Comparison of ENCODE assay signal across 10 cellular contexts in the genomic region with DNA sequence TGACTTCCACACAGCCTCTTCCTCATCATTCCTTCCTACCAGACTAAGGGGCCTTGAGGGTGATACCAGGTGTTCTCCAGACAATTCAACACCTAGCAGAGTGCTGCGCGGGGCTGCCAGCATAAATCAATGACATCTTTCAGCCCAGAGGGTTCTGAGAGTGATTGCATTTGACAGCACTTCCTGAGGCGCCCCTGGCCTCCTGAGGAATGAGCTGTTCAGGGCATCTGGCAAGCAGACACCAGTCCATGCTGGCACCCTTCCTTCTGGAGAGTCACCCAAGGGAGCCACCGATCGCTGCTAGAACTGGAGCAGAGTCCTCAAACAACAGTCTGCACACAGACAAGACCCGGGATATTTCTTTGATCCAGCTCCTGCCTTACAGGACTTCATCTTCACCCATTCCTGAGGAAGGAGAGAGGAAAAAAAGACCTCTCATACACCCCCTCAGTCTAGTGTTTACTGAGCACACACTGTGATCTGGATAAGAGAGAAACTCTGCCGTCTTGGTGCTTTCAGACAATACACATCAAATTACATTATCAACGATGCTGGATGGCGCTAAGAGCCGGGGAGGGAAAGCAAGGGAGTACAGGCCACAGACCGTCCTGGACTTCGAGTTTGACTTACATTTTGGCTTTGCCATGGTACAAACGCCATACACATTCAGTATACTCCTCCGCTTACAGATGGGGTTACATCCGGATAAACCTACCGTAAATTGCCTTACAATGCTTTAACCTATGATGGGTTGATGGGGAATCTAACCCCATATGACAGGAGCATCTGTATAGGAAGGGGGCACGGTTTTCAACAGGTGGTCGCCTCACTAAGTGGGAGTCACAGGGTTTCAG. TPM values are rescaled to one million over a fixed set of nuclear protein-coding genes. Genes with fewer than 3 reads are reported as not detected.
DNase-seq lines count a peak whose midpoint lies in the region; ATAC-seq and TF ChIP-seq lines count a peak whose summit lies in the region.
"Had no signal": no experiment of that assay in that cellular context is flagged by ENCODE, and none has a peak within 500 bp of the region (broad histone marks: within the 10 kb centered on the region; RNA-seq: fewer than 3 reads in every experiment).

No MANE protein-coding gene starts in this region.

- no peaks in the 10 kb centered on the region for H3K79me2 ChIP-seq in fibroblast of lung (ENCODE audit: control insufficient read depth, insufficient read depth, low read length)

- H3K36me3 ChIP-seq in fibroblast of lung (ENCODE audit: control insufficient read depth, insufficient read depth, low read length) (no peaks in the 10 kb centered on the region), heart right ventricle (no peaks in the 10 kb centered on the region)

- no peaks in the 10 kb centered on the region for H3K27me3 ChIP-seq in fibroblast of lung (ENCODE audit: control insufficient read depth, insufficient read depth, low read length)
- no peaks in the 10 kb centered on the region for H3K27me3 ChIP-seq in heart right ventricle

- peaks cover 8% of the 10 kb centered on the region for H3K4me1 ChIP-seq in fibroblast of lung (ENCODE audit: control insufficient read depth, extremely low read depth, insufficient read depth, low read length)
- H3K4me1 ChIP-seq in heart right ventricle, result peaks cover 8 to 39% (median 30%) of the 10 kb centered on the region in 9 donors

- 81 to 84% methylated on average over 18 of the region's 18 CpGs for WGBS in heart right ventricle, 2 donors

- H4K20me1 ChIP-seq in fibroblast of lung (ENCODE audit: control insufficient read depth, extremely low read depth, insufficient read depth, low read length), result no peaks in the 10 kb centered on the region

- peak overlapping the region; percentile 90 for H3K4me2 ChIP-seq in fibroblast of lung (ENCODE audit: extremely low read depth, insufficient read depth, low read length)

- no peak overlapping the region for H3K9ac ChIP-seq in fibroblast of lung (ENCODE audit: insufficient read depth, low read length)

- DNase-seq in NCI-H748 (lab: John Stamatoyannopoulos, UW; ENCODE audit: unreplicated experiment), result peak; percentile 3
- DNase-seq in NCI-H748 treated with DMSO at 0.1 percent for 48 hours (lab: John Stamatoyannopoulos, UW), result no peak
- peak; percentile 36 for DNase-seq in RKO (ENCODE audit: low spot score)
- DNase-seq in fibroblast of lung (ENCODE audit: low read depth in 2 of 2), result no peak
- no peak for DNase-seq in skeletal muscle cell (ENCODE audit: low read depth)
- DNase-seq in heart right ventricle, result no peak
- no peak for DNase-seq in stimulated activated CD4-positive, alpha-beta T cell treated with anti-CD3 and anti-CD28 coated beads, Interleukin-15, amount 100 ng/mL, for 24 hours
- DNase-seq in effector CD4-positive, alpha-beta T cell, result no peak
- DNase-seq: RPMI8226, small intestine had no signal

- no peak for ATAC-seq in heart right ventricle

- H3K27ac ChIP-seq in fibroblast of lung (ENCODE audit: insufficient read depth, low read length) (no peak overlapping the region), heart right ventricle (peak overlapping the region in 1 of 10 donors; percentile 98)

- H3K9me3 ChIP-seq in fibroblast of lung (ENCODE audit: control insufficient read depth, insufficient read depth, low read depth, low read length) (no peaks in the 10 kb centered on the region), heart right ventricle (no peaks in the 10 kb centered on the region)

- intact Hi-C loops in heart right ventricle (cut with DNase I), result loop anchor here in 2 of 10 donors (10.0 kb wide), 1 partner anchor 91 kb away; the partner anchor contains the start of gene RPTOR (in 2 of the 2)

- H3K4me3 ChIP-seq in fibroblast of lung (replicated peaks in 1 of 4; ENCODE audit: control extremely low read depth in 1 of 4, insufficient read depth in 1 of 4, low read depth in 3 of 4, low read length in 4 of 4) (peak overlapping the region in 2 of 4 experiments; percentile 71 to 77), skeletal muscle cell (ENCODE audit: low read depth, low read length) (peak overlapping the region; percentile 73), heart right ventricle (peak overlapping the region in 2 of 10 donors; percentile 80 to 88)

- H2AFZ ChIP-seq in fibroblast of lung (ENCODE audit: low read length), result no peak overlapping the region

- TF ChIP-seq CTCF in fibroblast of lung (conservative IDR thresholded peaks at IDR 0.05 in 1 of 2, IDR thresholded peaks at IDR 0.05 in 1 of 2; ENCODE audit: low read depth in 1 of 2, low read length in 2 of 2), result no peak
- no peak for TF ChIP-seq CTCF in heart right ventricle (IDR thresholded peaks at IDR 0.05)

RNA-seq across cellular contexts. Expression of gene NPTX1, which starts 23.1 kb away (rescaled TPM):
- total RNA-seq in fibroblast of lung (3.3 and 31.2 TPM in 2 replicates), heart right ventricle (not detected)
- polyA plus RNA-seq in fibroblast of lung (14.9 and 86.0 TPM in 2 replicates), heart right ventricle (under 1 TPM in 1 of 2 donors, not detected in 1; 0.03 TPM)
- 23.4 and 100 TPM in 2 replicates for polyA plus RNA-seq in fibroblast of lung (2012)
- polyA minus RNA-seq in fibroblast of lung (ENCODE audit: low replicate concordance), result 37.5 and 184 TPM in 2 replicates

RNA-seq across cellular contexts. Expression of gene ENDOV, which starts 38.4 kb away (rescaled TPM):
- 25.4 and 28.7 TPM in 2 replicates for total RNA-seq in fibroblast of lung
- polyA plus RNA-seq in fibroblast of lung, result 10.1 and 13.1 TPM in 2 replicates
- polyA plus RNA-seq in fibroblast of lung (2012), result 15.0 and 17.0 TPM in 2 replicates
- 8.7 and 9.9 TPM in 2 replicates for polyA minus RNA-seq in fibroblast of lung (ENCODE audit: low replicate concordance)
- 10 to 100 TPM in 8 of 10 donors, 1 to 10 TPM in 2; 9.0 to 19.9 (median 13.5) TPM for total RNA-seq in heart right ventricle
- 10 to 100 TPM in 1 of 2 donors, 1 to 10 TPM in 1; 7.7 to 12.3 TPM for polyA plus RNA-seq in heart right ventricle

Comparison
In these comparisons a context has a peak if more than half of its experiments do, and no peak if none do; other contexts are left out.
1. DNase-seq: peak in NCI-H748 (single experiment) and RKO (single experiment); none in NCI-H748 treated with DMSO at 0.1 percent for 48 hours (single experiment), fibroblast of lung (0 of 2), skeletal muscle cell (single experiment), heart right ventricle (0 of 2), stimulated activated CD4-positive, alpha-beta T cell treated with anti-CD3 and anti-CD28 coated beads, Interleukin-15, amount 100 ng/mL, for 24 hours (single experiment) and effector CD4-positive, alpha-beta T cell (single experiment).